In genomic region chr3:140844072-140844471, GRCh38 we compare ENCODE assay signal across 27 cellular contexts.
"Had no signal": no experiment of that assay in that cellular context is flagged by ENCODE, and none has a peak within 500 bp of the region (broad histone marks: within the 10 kb centered on the region; RNA-seq: fewer than 3 reads in every experiment).

No MANE protein-coding gene starts in this region.

- H3K36me3 Mint-ChIP-seq: activated naive CD4-positive, alpha-beta T cell treated with anti-CD3 and anti-CD28 coated beads, Interleukin-2, amount 50 U/mL, for 72 hours; brain; memory B cell; stimulated activated effector memory CD8-positive, alpha-beta T cell treated with anti-CD3 and anti-CD28 coated beads, Interleukin-12 subunit alpha, Interleukin-12 subunit beta, amount 100 ng/mL, for 72 hours had no signal

- ATAC-seq: activated naive CD4-positive, alpha-beta T cell treated with anti-CD3 and anti-CD28 coated beads, Interleukin-2, amount 50 U/mL, for 72 hours; activated T-helper 17 cell treated with anti-CD3 and anti-CD28 coated beads, Interleukin-2, amount 50 U/mL, for 72 hours; heart right ventricle; left colon; psoas muscle had no signal

- DNase-seq: activated CD4-positive, alpha-beta T cell treated with anti-CD3 and anti-CD28 coated beads, Interleukin-2, amount 50 U/mL, for 4 hours; activated CD8-positive, alpha-beta memory T cell treated with anti-CD3 and anti-CD28 coated beads for 24 hours; activated CD8-positive, alpha-beta memory T cell treated with anti-CD3 and anti-CD28 coated beads, Interleukin-2, amount 50 U/mL, for 4 hours; activated T-cell treated with anti-CD3 and anti-CD28 coated beads, Interleukin-2, amount 50 U/mL, for 24 hours; aorta; caudate nucleus; dermis blood vessel endothelial cell; effector CD8-positive, alpha-beta T cell; erythroblast; foreskin fibroblast; heart right ventricle; left colon; psoas muscle; stimulated activated CD4-positive, alpha-beta T cell treated with anti-CD3 and anti-CD28 coated beads, Interleukin-12 subunit alpha, Interleukin-12 subunit beta, amount 100 ng/mL, for 4 hours; stomach had no signal

- H3K4me1 ChIP-seq: right atrium auricular region, stomach, suprapubic skin, tibial nerve had no signal

- H3K9me3 Mint-ChIP-seq: activated naive CD4-positive, alpha-beta T cell treated with anti-CD3 and anti-CD28 coated beads, Interleukin-2, amount 50 U/mL, for 72 hours; activated T-cell treated with anti-CD3 and anti-CD28 coated beads, Interleukin-2, amount 50 U/mL, for 24 hours; activated T-helper 17 cell treated with anti-CD3 and anti-CD28 coated beads, Interleukin-2, amount 50 U/mL, for 72 hours; brain; memory B cell; nephron; stimulated activated effector memory CD8-positive, alpha-beta T cell treated with anti-CD3 and anti-CD28 coated beads, Interleukin-12 subunit alpha, Interleukin-12 subunit beta, amount 100 ng/mL, for 72 hours had no signal

- H3K27ac ChIP-seq: heart right ventricle, neutrophil, psoas muscle, right atrium auricular region, stomach, suprapubic skin, tibial nerve had no signal

- FAIRE-seq: keratinocyte had no signal

- H3K4me3 ChIP-seq: heart right ventricle, ovary, psoas muscle, right atrium auricular region, stomach, suprapubic skin, tibial nerve had no signal

- H3K4me1 Mint-ChIP-seq: activated T-helper 17 cell treated with anti-CD3 and anti-CD28 coated beads, Interleukin-2, amount 50 U/mL, for 72 hours; stimulated activated effector memory CD8-positive, alpha-beta T cell treated with anti-CD3 and anti-CD28 coated beads, Interleukin-12 subunit alpha, Interleukin-12 subunit beta, amount 100 ng/mL, for 72 hours had no signal

- H3K9me3 ChIP-seq: heart right ventricle, neutrophil, ovary, psoas muscle, right atrium auricular region, stomach, suprapubic skin, tibial nerve had no signal

- H3K27ac Mint-ChIP-seq: activated naive CD4-positive, alpha-beta T cell treated with anti-CD3 and anti-CD28 coated beads, Interleukin-2, amount 50 U/mL, for 72 hours; activated T-cell treated with anti-CD3 and anti-CD28 coated beads, Interleukin-2, amount 50 U/mL, for 24 hours; activated T-helper 17 cell treated with anti-CD3 and anti-CD28 coated beads, Interleukin-2, amount 50 U/mL, for 72 hours; nephron; stimulated activated effector memory CD8-positive, alpha-beta T cell treated with anti-CD3 and anti-CD28 coated beads, Interleukin-12 subunit alpha, Interleukin-12 subunit beta, amount 100 ng/mL, for 72 hours had no signal

- H3K36me3 ChIP-seq: heart right ventricle, neutrophil, ovary, right atrium auricular region, stomach, suprapubic skin, tibial nerve had no signal

- H3K4me3 Mint-ChIP-seq: activated T-cell treated with anti-CD3 and anti-CD28 coated beads, Interleukin-2, amount 50 U/mL, for 24 hours; activated T-helper 17 cell treated with anti-CD3 and anti-CD28 coated beads, Interleukin-2, amount 50 U/mL, for 72 hours; brain; nephron; stimulated activated effector memory CD8-positive, alpha-beta T cell treated with anti-CD3 and anti-CD28 coated beads, Interleukin-12 subunit alpha, Interleukin-12 subunit beta, amount 100 ng/mL, for 72 hours had no signal

- H3K27me3 ChIP-seq: neutrophil, ovary, right atrium auricular region, stomach, suprapubic skin, tibial nerve had no signal
